ENCODE assay signal across 24 cellular contexts in the genomic region with DNA sequence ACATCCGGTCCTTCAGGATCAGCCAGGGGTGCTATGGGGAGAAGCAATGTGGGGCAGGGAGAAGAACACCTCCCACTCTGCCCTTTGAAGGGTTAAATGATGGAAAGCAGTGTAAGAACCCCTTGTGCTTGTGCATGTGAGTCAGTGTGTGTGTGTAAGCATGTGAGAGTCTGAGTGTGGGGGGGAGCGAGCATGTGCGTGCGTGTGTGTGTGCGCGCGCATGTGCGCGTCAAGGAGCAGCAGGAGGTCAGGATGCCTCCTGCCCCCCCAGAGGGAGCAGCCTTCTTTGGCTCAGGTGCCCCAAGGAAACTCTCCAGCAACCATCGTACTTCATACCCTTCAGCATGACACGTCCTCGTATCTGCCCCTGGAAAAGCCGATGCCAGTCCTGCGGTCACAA. TPM values are rescaled to one million over a fixed set of nuclear protein-coding genes. Genes with fewer than 3 reads are reported as not detected.
DNase-seq lines count a peak whose midpoint lies in the region; ATAC-seq and TF ChIP-seq lines count a peak whose summit lies in the region.
"Had no signal": no experiment of that assay in that cellular context is flagged by ENCODE, and none has a peak within 500 bp of the region (broad histone marks: within the 10 kb centered on the region; RNA-seq: fewer than 3 reads in every experiment).

No MANE protein-coding gene starts in this region.

- DNase-seq in PC-3 (no peak), astrocyte of the hippocampus (ENCODE audit: low read depth, low spot score) (peak; percentile 18), lung (ENCODE audit: low spot score) (no peak), tibial nerve (ENCODE audit: low spot score in 2 of 2) (no peak), GM23248 (no peak), NCI-H2196 (lab: John Stamatoyannopoulos, UW; ENCODE audit: unreplicated experiment) (no peak), erythroblast (lab: John Stamatoyannopoulos, UW) (no peak)
- DNase-seq: CD4-positive, alpha-beta memory T cell; COR-L47; GDM1; Karpas-422; NCI-H1092 treated with DMSO at 0.1 percent for 48 hours; NCI-H1436 treated with DMSO at 0.1 percent for 48 hours; NCI-H1930; NCI-H446 treated with DMSO at 0.1 percent for 48 hours; NCI-H526; NCI-H82; NK-92 treated with Interleukin-12 subunit alpha and Interleukin-12 subunit beta, amount 100 ng/mL, for 24 hours; Right ventricle myocardium superior had no signal

- WGBS in lung, 2 donors, result 93 to 97% methylated on average over 14 of the region's 14 CpGs
- WGBS in tibial nerve, 2 donors, result 91 to 94% methylated on average over 14 of the region's 14 CpGs
- WGBS in GM23248 (ENCODE audit: low coverage in 1 of 2, low lambda C conversion rate in 2 of 2, missing lambda C conversion rate in 2 of 2), 2 experiments, result 97 to 98% methylated on average over 14 of the region's 14 CpGs

- H3K4me1 ChIP-seq in PC-3 (ENCODE audit: insufficient read depth, low read length) (peaks cover 53% of the 10 kb centered on the region), lung (ENCODE audit: control insufficient read depth in 2 of 2, insufficient read depth in 2 of 2, low read length in 2 of 2) (peaks cover 0 to 2% of the 10 kb centered on the region in 2 donors), tibial nerve (no peaks in the 10 kb centered on the region), GM23248 (ENCODE audit: insufficient read depth) (peaks cover 36% of the 10 kb centered on the region)
- H3K4me1 ChIP-seq: A549 had no signal

- H3K4me3 ChIP-seq in PC-3 (ENCODE audit: low read length) (peak overlapping the region; percentile 1; the same call in 1 of the 2 replicates), lung (peak overlapping the region; percentile 8), tibial nerve (no peak overlapping the region), GM23248 (no peak overlapping the region)
- H3K4me3 ChIP-seq: A549, PC-9 had no signal

- POLR2A ChIA-PET in PC-3 (lab: Charles Lee; ENCODE audit: unreplicated experiment), result no interaction called here

- CTCF ChIA-PET in PC-3 (lab: Charles Lee), result no interaction called here

- ATAC-seq in PC-3 (no peak), lung (ENCODE audit: insufficient read depth, low FRiP score) (no peak)
- ATAC-seq: A549, HCT116 had no signal

- H3K9ac ChIP-seq in PC-3 (ENCODE audit: low read length) (peak overlapping the region; percentile 61), GM23248 (no peak overlapping the region)

- peak in 1 of 2 donors; percentile 39 for TF ChIP-seq EP300 in tibial nerve (IDR thresholded peaks at IDR 0.05)

- no peaks in the 10 kb centered on the region for H3K27me3 ChIP-seq in PC-3 (ENCODE audit: low read length)
- no peaks in the 10 kb centered on the region for H3K27me3 ChIP-seq in lung (ENCODE audit: control insufficient read depth, insufficient read depth)
- H3K27me3 ChIP-seq in tibial nerve, result no peaks in the 10 kb centered on the region
- no peaks in the 10 kb centered on the region for H3K27me3 ChIP-seq in GM23248 (replicated peaks; ENCODE audit: insufficient read depth)

- no peaks in the 10 kb centered on the region for H4K20me1 ChIP-seq in PC-3 (ENCODE audit: low read length)
- no peaks in the 10 kb centered on the region for H4K20me1 ChIP-seq in GM23248 (ENCODE audit: insufficient read depth)

- H3K79me2 ChIP-seq in PC-3 (ENCODE audit: low read length), result no peaks in the 10 kb centered on the region
- no peaks in the 10 kb centered on the region for H3K79me2 ChIP-seq in GM23248 (ENCODE audit: insufficient read depth)

- TF ChIP-seq POLR2A in tibial nerve (IDR thresholded peaks at IDR 0.05) (no peak), erythroblast (IDR thresholded peaks at IDR 0.05; ENCODE audit: low read length) (no peak)

- H3K4me2 ChIP-seq in PC-3 (ENCODE audit: low read length) (peak overlapping the region; percentile 58), GM23248 (ENCODE audit: unreplicated experiment) (no peak overlapping the region)
- H3K4me2 ChIP-seq: A549, PC-9 had no signal

- in situ Hi-C loops in GM23248 (cut with MboI), result no loop called here

- H3K9me3 ChIP-seq in PC-3 (ENCODE audit: low read length) (no peaks in the 10 kb centered on the region), lung (ENCODE audit: control insufficient read depth in 2 of 2, insufficient read depth in 1 of 2, low read length in 1 of 2) (peaks cover 0 to 5% of the 10 kb centered on the region in 2 donors), tibial nerve (no peaks in the 10 kb centered on the region), GM23248 (ENCODE audit: low read depth) (no peaks in the 10 kb centered on the region)
- H3K9me3 ChIP-seq: A549 had no signal

- H3K9me2 ChIP-seq in PC-3 (replicated peaks; ENCODE audit: low read length), result no peaks in the 10 kb centered on the region
- H3K9me2 ChIP-seq in GM23248 (ENCODE audit: insufficient read depth), result no peaks in the 10 kb centered on the region

- intact Hi-C loops in PC-3 (cut with micrococcal nuclease), result loop anchor here (2.0 kb wide), 1 partner anchor 42 kb away; no protein-coding TSS in a partner anchor

- H3K36me3 ChIP-seq in PC-3 (ENCODE audit: low read depth, low read length) (no peaks in the 10 kb centered on the region), lung (ENCODE audit: control insufficient read depth in 2 of 2, insufficient read depth in 2 of 2, low read length in 2 of 2) (no peaks in the 10 kb centered on the region), tibial nerve (peaks cover 0 to 66% (median 0%) of the 10 kb centered on the region in 3 donors), GM23248 (ENCODE audit: low read depth) (no peaks in the 10 kb centered on the region)

- peak overlapping the region; percentile 94 for H3K27ac ChIP-seq in PC-3 (ENCODE audit: low read length)
- H3K27ac ChIP-seq in lung (ENCODE audit: low read depth in 1 of 2, low read length in 1 of 2), result no peak overlapping the region
- H3K27ac ChIP-seq in tibial nerve, result peak overlapping the region in 3 of 4 donors; percentile 2 to 74 (median 13)
- no peak overlapping the region for H3K27ac ChIP-seq in GM23248
- H3K27ac ChIP-seq: A549, PC-9 had no signal

- H3F3A ChIP-seq in PC-3 (ENCODE audit: low read length, unreplicated experiment), result no peaks in the 10 kb centered on the region
- peaks cover 19% of the 10 kb centered on the region; the same call in 1 of the 2 replicates for H3F3A ChIP-seq in GM23248 (ENCODE audit: insufficient read depth)

- no TSS peak for BruUV-seq in PC-3 (replicated peaks; lab: Mats Ljungman, UMichigan)

- TF ChIP-seq CTCF in PC-3 (conservative IDR thresholded peaks at IDR 0.05; ENCODE audit: low read depth, low read length) (no peak), lung (IDR thresholded peaks at IDR 0.05; ENCODE audit: control extremely low read depth, extremely low read depth) (no peak), tibial nerve (IDR thresholded peaks at IDR 0.05) (no peak)

- H2AFZ ChIP-seq in PC-3 (ENCODE audit: low read length), result no peak overlapping the region
- no peak overlapping the region for H2AFZ ChIP-seq in GM23248
- H2AFZ ChIP-seq: PC-9 had no signal

RNA-seq across cellular contexts. Expression of a gene that starts 30.3 kb away (rescaled TPM):
- total RNA-seq in PC-3 (2014; rRNA removed), result not detected in 2 replicates
- total RNA-seq in lung, result 1 to 10 TPM; 2.8 to 9.7 TPM
- 1 to 10 TPM; 6.8 to 8.4 TPM for polyA plus RNA-seq in lung
- 100 to 1,000 TPM; 386 to 830 (median 768) TPM for total RNA-seq in tibial nerve
- total RNA-seq in GM23248 (2014; rRNA removed; shearing (Covaris generic)), result 11.7 and 12.9 TPM in 2 replicates
- polyA plus RNA-seq in GM23248 (2016; fragmentation: Nextera tagmentation; extraction: Ambion mirVana), result 9.9 and 10.7 TPM in 2 replicates
- total RNA-seq: CD4-positive, alpha-beta memory T cell; H4; HT-29; PC-9 had no signal
- polyA plus RNA-seq: CD4-positive, alpha-beta memory T cell had no signal

RNA-seq across cellular contexts. Expression of a gene that starts 60.0 kb away (rescaled TPM):
- 8.1 and 10.2 TPM in 2 replicates for total RNA-seq in PC-3 (2014; rRNA removed)
- total RNA-seq in lung, result 10 to 100 TPM; 11.7 to 22.0 TPM
- polyA plus RNA-seq in lung, result 10 to 100 TPM; 13.9 to 18.7 TPM
- 10 to 100 TPM; 11.4 to 20.5 (median 19.1) TPM for total RNA-seq in tibial nerve
- 27.1 and 27.3 TPM in 2 replicates for total RNA-seq in GM23248 (2014; rRNA removed; shearing (Covaris generic))
- 46.1 and 51.3 TPM in 2 replicates for polyA plus RNA-seq in GM23248 (2016; fragmentation: Nextera tagmentation; extraction: Ambion mirVana)

Comparison
In these comparisons a context has a peak if more than half of its experiments do, and no peak if none do; other contexts are left out.
1. H3K27ac ChIP-seq: peak in PC-3 (single experiment) and tibial nerve (3 of 4); none in lung (0 of 2) and GM23248 (single experiment).
2. H3K4me3 ChIP-seq: peak in PC-3 (single experiment) and lung (single experiment); none in tibial nerve (0 of 4) and GM23248 (single experiment).
3. RNA of a gene that starts 30.3 kb away (total RNA-seq): 386 to 830 TPM in tibial nerve; 11.7 to 12.9 TPM in GM23248, 2.8 to 9.7 TPM in lung and not detected in PC-3; every median in the first group is over 10 times any median in the second.